ENCODE assay signal across 8 cellular contexts in genomic region chr19:50679177-50680125, GRCh38. TPM values are rescaled to one million over a fixed set of nuclear protein-coding genes. Genes with fewer than 3 reads are reported as not detected.
DNase-seq lines count a peak whose midpoint lies in the region; ATAC-seq, FAIRE-seq and TF ChIP-seq lines count a peak whose summit lies in the region.

No MANE protein-coding gene starts in this region.

- dilution Hi-C loops in IMR-90 (cut with HindIII; ENCODE audit: low sequenced_read_pairs, unreplicated experiment): no loop called here

- peak; percentile 89 to 97 for ATAC-seq in A549
- peak; percentile 74 for ATAC-seq in GM18867 (IDR thresholded peaks at IDR 0.05; ENCODE audit: unreplicated experiment)
- ATAC-seq in IMR-90 (ENCODE audit: low read depth): peak; percentile 99
- peak; percentile 88 to 96 (median 94) for ATAC-seq in heart right ventricle
- peak; percentile 98 for ATAC-seq in sciatic nerve
- ATAC-seq in GM19035 (IDR thresholded peaks at IDR 0.05; ENCODE audit: unreplicated experiment): no peak

- peak overlapping the region; percentile 18 for H2AFZ ChIP-seq in IMR-90 (replicated peaks; ENCODE audit: low read length, poor library complexity)
- peak overlapping the region; percentile 45 for H2AFZ ChIP-seq in SU-DHL-6 (ENCODE audit: low read depth, low read length, severe bottlenecking)

- H3K4ac ChIP-seq in IMR-90 (ENCODE audit: low read depth, low read length): no peak overlapping the region

- no peak overlapping the region for H3K18ac ChIP-seq in IMR-90 (ENCODE audit: low read depth, low read length)

- H2BK20ac ChIP-seq in IMR-90 (ENCODE audit: low read depth, low read length): no peak overlapping the region

- no peak overlapping the region for H3K14ac ChIP-seq in IMR-90 (replicated peaks; ENCODE audit: low read depth, low read length)

- H3K4me1 ChIP-seq in A549: no peaks in the 10 kb centered on the region
- H3K4me1 ChIP-seq in IMR-90 (ENCODE audit: control insufficient read depth, insufficient read depth, low read length): no peaks in the 10 kb centered on the region
- H3K4me1 ChIP-seq in heart right ventricle: peaks cover 0 to 7% (median 0%) of the 10 kb centered on the region in 9 donors

- no peak for TF ChIP-seq RAD21 in A549 (conservative IDR thresholded peaks at IDR 0.05 in 1 of 2, IDR thresholded peaks at IDR 0.05 in 1 of 2)
- no peak for TF ChIP-seq RAD21 in IMR-90 (IDR thresholded peaks at IDR 0.05; ENCODE audit: low read length)

- TF ChIP-seq CTCF in A549 (IDR thresholded peaks at IDR 0.05): no peak
- no peak for TF ChIP-seq CTCF in IMR-90 (conservative IDR thresholded peaks at IDR 0.05; ENCODE audit: low read depth, low read length)
- no peak for TF ChIP-seq CTCF in SU-DHL-6 (IDR thresholded peaks at IDR 0.05; ENCODE audit: insufficient read depth, low read length, poor library complexity, severe bottlenecking)
- TF ChIP-seq CTCF in heart right ventricle (IDR thresholded peaks at IDR 0.05): no peak

- no peaks in the 10 kb centered on the region for H3K79me1 ChIP-seq in IMR-90 (ENCODE audit: low read depth in 1 of 2, low read length in 2 of 2)

- intact Hi-C loops in IMR-90 (cut with micrococcal nuclease): no loop called here
- intact Hi-C loops in heart right ventricle (cut with DNase I): no loop called here
- intact Hi-C loops in sciatic nerve (cut with DNase I): loop anchor here (10.0 kb wide), 1 partner anchor 105 kb away; no protein-coding TSS in a partner anchor

- H3K56ac ChIP-seq in IMR-90 (ENCODE audit: extremely low read depth, insufficient read depth, low read length): no peak overlapping the region

- no peak overlapping the region for H4K8ac ChIP-seq in IMR-90 (ENCODE audit: low read depth in 2 of 2, low read length in 2 of 2)

- TF ChIP-seq POLR2A in A549 (IDR thresholded peaks at IDR 0.05; ENCODE audit: low read length) (no peak), IMR-90 (IDR thresholded peaks at IDR 0.05; ENCODE audit: low read depth, low read length) (no peak)

- H3K27me3 ChIP-seq in IMR-90 (ENCODE audit: control insufficient read depth, insufficient read depth, low read length): no peaks in the 10 kb centered on the region
- H3K27me3 ChIP-seq in SU-DHL-6 (ENCODE audit: low read length): no peaks in the 10 kb centered on the region; the same call in 1 of the 2 replicates
- peaks cover 0 to 79% (median 54%) of the 10 kb centered on the region in 7 donors for H3K27me3 ChIP-seq in heart right ventricle

- DNase-seq in A549 (ENCODE audit: low read depth in 1 of 2, low spot score in 1 of 2) (peak; percentile 93 to 98), IMR-90 (peak; percentile 66), heart right ventricle (peak; percentile 69 to 80), sciatic nerve (ENCODE audit: low spot score) (peak; percentile 88)
- peak; percentile 76 for DNase-seq in activated naive CD4-positive, alpha-beta T cell treated with anti-CD3 and anti-CD28 coated beads, Interleukin-2, amount 50 U/mL, for 16 hours

- H3K9me1 ChIP-seq in IMR-90 (ENCODE audit: insufficient read depth, low read length): no peaks in the 10 kb centered on the region

- no peak for TF ChIP-seq EP300 in A549 (IDR thresholded peaks at IDR 0.05)

- POLR2A ChIA-PET in A549 (lab: Yijun Ruan, JAX): no interaction called here
- POLR2A ChIA-PET in IMR-90 (lab: Charles Lee; ENCODE audit: unreplicated experiment): no interaction called here

- peak overlapping the region; percentile 56 for H2AK9ac ChIP-seq in IMR-90 (replicated peaks; ENCODE audit: low read depth, low read length, poor library complexity)

- H3K9ac ChIP-seq in IMR-90 (ENCODE audit: low read depth, low read length): no peak overlapping the region
- no peak overlapping the region; the same call in 1 of the 2 replicates for H3K9ac ChIP-seq in SU-DHL-6 (ENCODE audit: low read length)

- H3K4me3 ChIP-seq in A549 (no peak overlapping the region), IMR-90 (ENCODE audit: insufficient read depth, low read depth, low read length) (no peak overlapping the region), SU-DHL-6 (ENCODE audit: insufficient read depth, low read length, poor library complexity, severe bottlenecking) (no peak overlapping the region), heart right ventricle (no peak overlapping the region)

- H2BK5ac ChIP-seq in IMR-90 (ENCODE audit: low read depth, low read length, poor library complexity, severe bottlenecking): no peak overlapping the region

- H3K23ac ChIP-seq in IMR-90 (ENCODE audit: low read depth, low read length): no peak overlapping the region

- H3K9me3 ChIP-seq in A549 (peaks cover 5% of the 10 kb centered on the region; the same call in 2 of the 3 replicates), IMR-90 (ENCODE audit: control insufficient read depth, insufficient read depth, low read length) (no peaks in the 10 kb centered on the region), SU-DHL-6 (ENCODE audit: insufficient read depth, low read length) (no peaks in the 10 kb centered on the region), heart right ventricle (peaks cover 0 to 9% (median 0%) of the 10 kb centered on the region in 11 donors)

- no peak overlapping the region for H2BK15ac ChIP-seq in IMR-90 (ENCODE audit: low read depth, low read length)

- peak; percentile 93 for FAIRE-seq in A549 (lab: Jason Lieb, UNC)

- no peaks in the 10 kb centered on the region for H3K79me2 ChIP-seq in SU-DHL-6 (ENCODE audit: insufficient read depth, low read length)

- BruUV-seq in IMR-90 (replicated peaks; lab: Mats Ljungman, UMichigan): no TSS peak

- no peak overlapping the region for H2BK120ac ChIP-seq in IMR-90 (ENCODE audit: low read depth, low read length)

- no peak overlapping the region for H4K91ac ChIP-seq in IMR-90 (ENCODE audit: insufficient read depth, low read depth, low read length)

- no peak overlapping the region for H2AK5ac ChIP-seq in IMR-90 (ENCODE audit: low read depth, low read length)

- in situ Hi-C loops in IMR-90 (cut with MboI; ENCODE audit: low sequenced_read_pairs): no loop called here

- no peak overlapping the region for H3K27ac ChIP-seq in A549
- H3K27ac ChIP-seq in IMR-90 (ENCODE audit: insufficient read depth, low read length): no peak overlapping the region
- no peak overlapping the region for H3K27ac ChIP-seq in SU-DHL-6 (ENCODE audit: low read depth, low read length)
- H3K27ac ChIP-seq in heart right ventricle: no peak overlapping the region

- no peaks in the 10 kb centered on the region for H3K36me3 ChIP-seq in IMR-90 (ENCODE audit: control insufficient read depth, insufficient read depth, low read length)
- H3K36me3 ChIP-seq in SU-DHL-6 (ENCODE audit: low read length): no peaks in the 10 kb centered on the region
- no peaks in the 10 kb centered on the region for H3K36me3 ChIP-seq in heart right ventricle

- no peak overlapping the region for H4K5ac ChIP-seq in IMR-90 (ENCODE audit: low read depth, low read length)

- 3% methylated on average over 22 of the region's 23 CpGs for WGBS in A549 (ENCODE audit: missing lambda C conversion rate)
- WGBS in IMR-90 (ENCODE audit: extremely low coverage in 2 of 2, insufficient read length in 1 of 2), 2 experiments: 15% methylated on average over 16 of the region's 23 CpGs; no CpG with 5 or more reads in 1 of the 2 experiments
- WGBS in heart right ventricle, 2 donors: 10 to 12% methylated on average over 23 of the region's 23 CpGs

- H3K9me2 ChIP-seq in SU-DHL-6 (replicated peaks; ENCODE audit: insufficient read depth, low read length): no peaks in the 10 kb centered on the region

- CTCF ChIA-PET in A549 (lab: Yijun Ruan, JAX): interaction anchor here (1.0 kb wide), 1 partner anchor 10 kb away, joined by 4 read pairs; no protein-coding TSS in a partner anchor
- CTCF ChIA-PET in IMR-90 (lab: Yijun Ruan, JAX): no interaction called here

- H3K4me2 ChIP-seq in A549 (peak overlapping the region; percentile 21; the same call in 2 of the 3 replicates), IMR-90 (ENCODE audit: low read depth, low read length) (no peak overlapping the region), SU-DHL-6 (ENCODE audit: low read depth, low read length, poor library complexity, severe bottlenecking) (peak overlapping the region; percentile 27)

- H4K20me1 ChIP-seq in IMR-90 (ENCODE audit: insufficient read depth, low read length): no peaks in the 10 kb centered on the region
- H4K20me1 ChIP-seq in SU-DHL-6 (ENCODE audit: low read depth, low read length): no peaks in the 10 kb centered on the region

- no peaks in the 10 kb centered on the region for H3F3A ChIP-seq in SU-DHL-6 (ENCODE audit: insufficient read depth)

RNA-seq across cellular contexts. Expression of gene C19orf81, which starts 30.2 kb away (rescaled TPM):
- polyA plus RNA-seq in A549 (2011; rRNA removed) (1.8 and 2.1 TPM in 2 replicates), A549 (2017; fragmentation: RNase III; extraction: RNeasy Plus Mini Kit Qiagen cat#74134 plus additional on column Dnase treatment) (7.9 to 9.5 TPM (median 8.2 TPM) in 3 replicates), IMR-90 (2012; rRNA removed) (0.31 and 1.1 TPM in 2 replicates), heart right ventricle (1 to 10 TPM in 1 of 2 donors, under 1 TPM in 1; 0.61 to 1.8 TPM)
- polyA plus RNA-seq in A549 (2012; cell fraction: cytosol; rRNA removed): 5.7 and 5.8 TPM in 2 replicates
- polyA plus RNA-seq in A549 (2012; cell fraction: nucleus; rRNA removed): 5.8 and 5.9 TPM in 2 replicates
- not detected in 2 replicates for polyA minus RNA-seq in A549 (2011; rRNA and poly(A)+ RNA removed)
- total RNA-seq in IMR-90 (2012; rRNA removed) (not detected in 2 replicates), heart right ventricle (1 to 10 TPM in 7 of 10 donors, under 1 TPM in 1, not detected in 2; 0.96 to 7.2 (median 4.0) TPM), sciatic nerve (not detected)
- polyA plus RNA-seq in IMR-90 (2012; cell fraction: cytosol; rRNA removed): 0.70 and 0.97 TPM in 2 replicates
- 0.83 TPM in 1 of 2 replicates, not detected in the other for polyA plus RNA-seq in IMR-90 (2012; cell fraction: nucleus; rRNA removed; ENCODE audit: low replicate concordance)

RNA-seq across cellular contexts. Expression of gene SYT3, which starts 39.8 kb away (rescaled TPM):
- polyA plus RNA-seq in A549 (2011; rRNA removed) (0.25 and 0.29 TPM in 2 replicates), A549 (2017; fragmentation: RNase III; extraction: RNeasy Plus Mini Kit Qiagen cat#74134 plus additional on column Dnase treatment) (0.45 to 1.2 TPM (median 1.1 TPM) in 3 replicates), IMR-90 (2012; rRNA removed) (0.05 TPM in 1 of 2 replicates, not detected in the other), heart right ventricle (under 1 TPM in 1 of 2 donors, not detected in 1; 0.04 TPM)
- polyA plus RNA-seq in A549 (2012; cell fraction: cytosol; rRNA removed): 0.24 and 0.30 TPM in 2 replicates
- 0.44 and 0.54 TPM in 2 replicates for polyA plus RNA-seq in A549 (2012; cell fraction: nucleus; rRNA removed)
- 0.44 TPM in 1 of 2 replicates, not detected in the other for polyA minus RNA-seq in A549 (2011; rRNA and poly(A)+ RNA removed)
- total RNA-seq in IMR-90 (2012; rRNA removed) (not detected in 2 replicates), heart right ventricle (under 1 TPM in 3 of 10 donors, not detected in 7; 0.25 to 0.49 (median 0.26) TPM), sciatic nerve (not detected)
- 0.07 and 0.12 TPM in 2 replicates for polyA plus RNA-seq in IMR-90 (2012; cell fraction: cytosol; rRNA removed)
- 0.06 and 0.10 TPM in 2 replicates for polyA plus RNA-seq in IMR-90 (2012; cell fraction: nucleus; rRNA removed; ENCODE audit: low replicate concordance)

RNA-seq across cellular contexts. Expression of gene SHANK1, which starts 40.2 kb away (rescaled TPM):
- 0.01 and 0.04 TPM in 2 replicates for polyA plus RNA-seq in A549 (2011; rRNA removed)
- 0.04 and 0.06 TPM in 2 replicates for polyA plus RNA-seq in A549 (2012; cell fraction: cytosol; rRNA removed)
- 0.04 and 0.07 TPM in 2 replicates for polyA plus RNA-seq in A549 (2012; cell fraction: nucleus; rRNA removed)
- 0.07 to 0.17 TPM (median 0.09 TPM) in 3 replicates for polyA plus RNA-seq in A549 (2017; fragmentation: RNase III; extraction: RNeasy Plus Mini Kit Qiagen cat#74134 plus additional on column Dnase treatment)
- 0.41 TPM in 1 of 2 replicates, not detected in the other for polyA minus RNA-seq in A549 (2011; rRNA and poly(A)+ RNA removed)
- 4.7 and 6.1 TPM in 2 replicates for total RNA-seq in IMR-90 (2012; rRNA removed)
- 6.7 and 7.6 TPM in 2 replicates for polyA plus RNA-seq in IMR-90 (2012; rRNA removed)
- polyA plus RNA-seq in IMR-90 (2012; cell fraction: cytosol; rRNA removed): 3.5 and 7.3 TPM in 2 replicates
- 20.6 and 30.1 TPM in 2 replicates for polyA plus RNA-seq in IMR-90 (2012; cell fraction: nucleus; rRNA removed; ENCODE audit: low replicate concordance)
- total RNA-seq in heart right ventricle: 1 to 10 TPM in 2 of 10 donors, under 1 TPM in 7, not detected in 1; 0.23 to 1.5 (median 0.59) TPM
- polyA plus RNA-seq in heart right ventricle: under 1 TPM; 0.07 to 0.17 TPM
- total RNA-seq in sciatic nerve: 1.4 TPM

RNA-seq across cellular contexts. Expression of gene CLEC11A, which starts 43.7 kb away (rescaled TPM):
- polyA plus RNA-seq in A549 (2011; rRNA removed): 1.4 and 1.5 TPM in 2 replicates
- polyA plus RNA-seq in A549 (2012; cell fraction: cytosol; rRNA removed): 5.7 and 9.0 TPM in 2 replicates
- 9.7 and 13.1 TPM in 2 replicates for polyA plus RNA-seq in A549 (2012; cell fraction: nucleus; rRNA removed)
- 5.0 to 6.4 TPM (median 6.2 TPM) in 3 replicates for polyA plus RNA-seq in A549 (2017; fragmentation: RNase III; extraction: RNeasy Plus Mini Kit Qiagen cat#74134 plus additional on column Dnase treatment)
- polyA minus RNA-seq in A549 (2011; rRNA and poly(A)+ RNA removed): 0.34 and 0.37 TPM in 2 replicates
- 17.0 and 19.2 TPM in 2 replicates for total RNA-seq in IMR-90 (2012; rRNA removed)
- polyA plus RNA-seq in IMR-90 (2012; rRNA removed): 152 and 223 TPM in 2 replicates
- 190 and 348 TPM in 2 replicates for polyA plus RNA-seq in IMR-90 (2012; cell fraction: cytosol; rRNA removed)
- polyA plus RNA-seq in IMR-90 (2012; cell fraction: nucleus; rRNA removed; ENCODE audit: low replicate concordance): 394 and 1,182 TPM in 2 replicates
- total RNA-seq in heart right ventricle: 10 to 100 TPM in 1 of 10 donors, 1 to 10 TPM in 9; 2.3 to 11.9 (median 3.8) TPM
- polyA plus RNA-seq in heart right ventricle: 10 to 100 TPM in 1 of 2 donors, 1 to 10 TPM in 1; 5.6 to 12.9 TPM
- 16.6 TPM for total RNA-seq in sciatic nerve
